35 cellular contexts compared by ENCODE assay signal in the genomic region with DNA sequence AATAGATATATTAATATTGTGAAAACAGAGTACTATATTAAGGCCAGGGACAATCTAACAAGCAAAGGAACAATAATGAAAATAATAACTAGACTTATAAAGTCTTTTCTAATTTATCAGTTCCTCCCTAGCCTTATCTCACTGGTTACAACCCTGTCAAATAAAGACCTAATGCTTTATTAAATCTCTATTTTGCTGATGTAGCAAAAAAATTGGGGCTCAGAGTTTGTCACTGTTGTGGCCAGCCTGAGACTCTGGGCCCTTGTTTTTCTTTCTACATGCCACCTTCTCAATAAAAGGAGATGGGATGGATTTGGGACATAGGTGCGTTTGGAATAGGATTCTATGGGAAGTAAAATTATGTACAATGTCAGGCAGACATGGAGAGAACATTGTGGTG.
"Had no signal": no experiment of that assay in that cellular context is flagged by ENCODE, and none has a peak within 500 bp of the region (broad histone marks: within the 10 kb centered on the region; RNA-seq: fewer than 3 reads in every experiment).

No MANE protein-coding gene starts in this region.

- FAIRE-seq: astrocyte, TTC549 had no signal

- H3K4me3 ChIP-seq: adrenal gland, body of pancreas, breast epithelium had no signal

- H3K36me3 Mint-ChIP-seq: activated CD4-positive, alpha-beta memory T cell treated with anti-CD3 and anti-CD28 coated beads for 36 hours; activated naive CD8-positive, alpha-beta T cell treated with anti-CD3 and anti-CD28 coated beads for 36 hours had no signal

- H3K27ac ChIP-seq: adrenal gland, body of pancreas, brain microvascular endothelial cell, breast epithelium, VCaP had no signal

- H3K4me1 Mint-ChIP-seq: activated B cell treated with CpG ODN at 0.5 μM for 24 hours; activated CD4-positive, alpha-beta T cell treated with anti-CD3 and anti-CD28 coated beads, Interleukin-2, amount 10 ng/mL, durations not matched to agents 24 days and 14 days; activated naive CD8-positive, alpha-beta T cell treated with anti-CD3 and anti-CD28 coated beads for 36 hours had no signal

- ATAC-seq: activated CD8-positive, alpha-beta T cell treated with anti-CD3 and anti-CD28 coated beads for 36 hours; activated naive CD4-positive, alpha-beta T cell treated with anti-CD3 and anti-CD28 coated beads, Interleukin-2, amount 50 U/mL, for 72 hours; activated T-cell treated with anti-CD3 and anti-CD28 coated beads, Interleukin-2, amount 50 U/mL, for 4 hours; body of pancreas had no signal

- H3K27me3 ChIP-seq: adrenal gland, body of pancreas, brain microvascular endothelial cell, breast epithelium had no signal

- H3K27ac Mint-ChIP-seq: activated B cell treated with CpG ODN at 0.5 μM for 24 hours; activated CD4-positive, alpha-beta memory T cell treated with anti-CD3 and anti-CD28 coated beads for 36 hours; activated CD4-positive, alpha-beta T cell treated with anti-CD3 and anti-CD28 coated beads, Interleukin-2, amount 10 ng/mL, durations not matched to agents 24 days and 14 days; activated CD8-positive, alpha-beta T cell treated with anti-CD3 and anti-CD28 coated beads for 36 hours; activated naive CD4-positive, alpha-beta T cell treated with anti-CD3 and anti-CD28 coated beads for 36 hours; activated naive CD4-positive, alpha-beta T cell treated with anti-CD3 and anti-CD28 coated beads, Interleukin-2, amount 50 U/mL, for 72 hours; activated naive CD8-positive, alpha-beta T cell treated with anti-CD3 and anti-CD28 coated beads for 36 hours; activated T-helper 2 cell treated with anti-CD3 and anti-CD28 coated beads, Interferon-gamma antibody, Interleukin-2, Interleukin-4, amounts not matched to agents 10 μg/mL and 5 μg/mL and 100 μg/mL, durations not matched to agents 14 hours and 24 hours and 36 hours; T-helper 1 cell treated with Interleukin-12 subunit alpha and Interleukin-12 subunit beta and Interleukin-4 antibody, amounts not matched to agents 30 μg/mL and 1 μg/mL, for 36 hours; T-helper 2 cell treated with Interferon-gamma antibody and Interleukin-4, amounts not matched to agents 5 μg/mL and 100 μg/mL, for 36 hours had no signal

- H3K9me3 ChIP-seq: adrenal gland, body of pancreas had no signal

- DNase-seq: activated B cell treated with CpG ODN at 0.5 μM for 24 hours; activated CD4-positive, alpha-beta memory T cell treated with anti-CD3 and anti-CD28 coated beads for 36 hours; activated CD4-positive, alpha-beta T cell treated with anti-CD3 and anti-CD28 coated beads for 4 hours; activated CD4-positive, alpha-beta T cell treated with anti-CD3 and anti-CD28 coated beads, Interleukin-2, amount 10 ng/mL, durations not matched to agents 24 days and 14 days; activated CD4-positive, alpha-beta T cell treated with anti-CD3 and anti-CD28 coated beads, Interleukin-2, amount 50 U/mL, for 1 hour; activated CD4-positive, alpha-beta T cell treated with anti-CD3 and anti-CD28 coated beads, Interleukin-2, amount 50 U/mL, for 4 hours; activated CD4-positive, CD25-positive, alpha-beta regulatory T cell treated with anti-CD3 and anti-CD28 coated beads, Interleukin-2, amount 50 U/mL, for 72 hours; activated CD8-positive, alpha-beta memory T cell treated with anti-CD3 and anti-CD28 coated beads, Interleukin-2, amount 50 U/mL, for 4 hours; activated CD8-positive, alpha-beta T cell treated with anti-CD3 and anti-CD28 coated beads for 36 hours; activated effector memory CD4-positive, alpha-beta T cell treated with Interleukin-2 at 50 U/mL for 16 hours; activated gamma-delta T cell treated with Interleukin-2 at 50 U/mL for 16 hours; activated naive CD4-positive, alpha-beta T cell; activated naive CD4-positive, alpha-beta T cell treated with anti-CD3 and anti-CD28 coated beads for 36 hours; activated naive CD4-positive, alpha-beta T cell treated with anti-CD3 and anti-CD28 coated beads, Interleukin-2, amount 50 U/mL, for 16 hours; activated naive CD8-positive, alpha-beta T cell treated with anti-CD3 and anti-CD28 coated beads for 36 hours; activated T-cell treated with anti-CD3 and anti-CD28 coated beads for 4 hours; activated T-cell treated with anti-CD3 and anti-CD28 coated beads, Interleukin-2, amount 50 U/mL, for 1 hour; activated T-cell treated with anti-CD3 and anti-CD28 coated beads, Interleukin-2, amount 50 U/mL, for 4 hours; adrenal gland; amniotic stem cell; aorta; body of pancreas; brain microvascular endothelial cell; central memory CD4-positive, alpha-beta T cell; T-helper 1 cell; T-helper 2 cell; T-helper 9 cell had no signal

- H3K4me1 ChIP-seq: adrenal gland, body of pancreas, breast epithelium had no signal

- H3K4me3 Mint-ChIP-seq: activated B cell treated with CpG ODN at 0.5 μM for 24 hours; activated CD4-positive, alpha-beta memory T cell treated with anti-CD3 and anti-CD28 coated beads for 36 hours; activated CD4-positive, alpha-beta T cell treated with anti-CD3 and anti-CD28 coated beads, Interleukin-2, amount 10 ng/mL, durations not matched to agents 24 days and 14 days; activated CD8-positive, alpha-beta T cell treated with anti-CD3 and anti-CD28 coated beads for 36 hours; activated naive CD4-positive, alpha-beta T cell treated with anti-CD3 and anti-CD28 coated beads for 36 hours; activated naive CD8-positive, alpha-beta T cell treated with anti-CD3 and anti-CD28 coated beads for 36 hours; activated T-cell treated with anti-CD3 and anti-CD28 coated beads, Interleukin-2, amount 50 U/mL, for 4 hours; T-helper 1 cell treated with Interleukin-12 subunit alpha and Interleukin-12 subunit beta and Interleukin-4 antibody, amounts not matched to agents 30 μg/mL and 1 μg/mL, for 36 hours; T-helper 2 cell treated with Interferon-gamma antibody and Interleukin-4, amounts not matched to agents 5 μg/mL and 100 μg/mL, for 36 hours had no signal

- H3K27me3 Mint-ChIP-seq: activated B cell treated with CpG ODN at 0.5 μM for 24 hours; activated CD4-positive, alpha-beta memory T cell treated with anti-CD3 and anti-CD28 coated beads for 36 hours; activated CD4-positive, alpha-beta T cell treated with anti-CD3 and anti-CD28 coated beads, Interleukin-2, amount 10 ng/mL, durations not matched to agents 24 days and 14 days; activated CD8-positive, alpha-beta T cell treated with anti-CD3 and anti-CD28 coated beads for 36 hours; activated naive CD8-positive, alpha-beta T cell treated with anti-CD3 and anti-CD28 coated beads for 36 hours had no signal

- H3K36me3 ChIP-seq: adrenal gland, brain microvascular endothelial cell, breast epithelium had no signal
